In genomic region chr5:62138607-62139006, GRCh38 we compare ENCODE assay signal across 3 cellular contexts.
TF ChIP-seq lines count a peak whose summit lies in the region.

No MANE protein-coding gene starts in this region.

TF ChIP-seq in SK-N-SH, 30 proteins besides CTCF, POLR2A, EP300 and RAD21 (continues in another document):
- TF ChIP-seq FOXJ3 (CRISPR knock-in tag; IDR thresholded peaks at IDR 0.05) (no peak), NFIC (IDR thresholded peaks at IDR 0.05; ENCODE audit: borderline replicate concordance) (no peak), GABPA (IDR thresholded peaks at IDR 0.05; ENCODE audit: low read depth) (no peak), USF1 (IDR thresholded peaks at IDR 0.05; ENCODE audit: borderline replicate concordance, low read depth) (no peak), TCF12 (IDR thresholded peaks at IDR 0.05) (no peak), FOSL2 (IDR thresholded peaks at IDR 0.05; ENCODE audit: borderline replicate concordance, low read depth) (no peak), ZBTB33 (IDR thresholded peaks at IDR 0.05; ENCODE audit: borderline replicate concordance, low read depth) (no peak), YY1 (IDR thresholded peaks at IDR 0.05; ENCODE audit: low read depth) (no peak), RFX5 (IDR thresholded peaks at IDR 0.05; ENCODE audit: low read length) (no peak), RCOR1 (IDR thresholded peaks at IDR 0.05; ENCODE audit: low read length) (no peak), RXRA (IDR thresholded peaks at IDR 0.05; ENCODE audit: borderline replicate concordance, low read depth) (no peak), NRF1 (IDR thresholded peaks at IDR 0.05; ENCODE audit: low read depth, low read length) (no peak), REST (IDR thresholded peaks at IDR 0.05; ENCODE audit: low read depth, low read length) (no peak), MEF2A (IDR thresholded peaks at IDR 0.05; ENCODE audit: borderline replicate concordance, low read depth) (no peak), GATA2 (CRISPR knock-in tag; IDR thresholded peaks at IDR 0.05) (no peak)

TF ChIP-seq in SK-N-SH treated with all-trans-retinoic acid at 6 μM for 48 hours, 23 proteins besides CTCF, POLR2A, EP300 and RAD21:
- no peak for TF ChIP-seq ZNF8 (CRISPR knock-in tag; IDR thresholded peaks at IDR 0.05)
- no peak for TF ChIP-seq TOX (CRISPR knock-in tag; IDR thresholded peaks at IDR 0.05; ENCODE audit: borderline replicate concordance)
- no peak for TF ChIP-seq CSDC2 (CRISPR knock-in tag; IDR thresholded peaks at IDR 0.05)
- no peak for TF ChIP-seq OSR1 (CRISPR knock-in tag; IDR thresholded peaks at IDR 0.05)
- TF ChIP-seq PPARA (CRISPR knock-in tag; IDR thresholded peaks at IDR 0.05; ENCODE audit: borderline replicate concordance): no peak
- no peak for TF ChIP-seq RARB (CRISPR knock-in tag; IDR thresholded peaks at IDR 0.05)
- TF ChIP-seq CSRNP3 (CRISPR knock-in tag; IDR thresholded peaks at IDR 0.05): no peak
- TF ChIP-seq BACH2 (CRISPR knock-in tag; IDR thresholded peaks at IDR 0.05; ENCODE audit: borderline replicate concordance): no peak
- TF ChIP-seq CREB5 (CRISPR knock-in tag; IDR thresholded peaks at IDR 0.05; ENCODE audit: low read depth): no peak
- no peak for TF ChIP-seq ZFP3 (CRISPR knock-in tag; IDR thresholded peaks at IDR 0.05)
- TF ChIP-seq ISL1 (CRISPR knock-in tag; IDR thresholded peaks at IDR 0.05): no peak
- no peak for TF ChIP-seq PATZ1 (CRISPR knock-in tag; IDR thresholded peaks at IDR 0.05; ENCODE audit: borderline replicate concordance)
TF ChIP-seq in SK-N-SH treated with all-trans-retinoic acid at 6 μM for 48 hours: peak in this region for 0.

TF ChIP-seq in H1, 55 proteins besides CTCF, POLR2A, EP300 and RAD21:
- TF ChIP-seq TBP (IDR thresholded peaks at IDR 0.05; ENCODE audit: low read depth, low read length): peak; percentile 61
- no peak for TF ChIP-seq HDAC6 (IDR thresholded peaks at IDR 0.05; ENCODE audit: low read depth, low read length)
- no peak for TF ChIP-seq CHD1 (IDR thresholded peaks at IDR 0.05; ENCODE audit: low read depth, low read length)
- TF ChIP-seq ASH2L (IDR thresholded peaks at IDR 0.05; ENCODE audit: low read length): no peak
- TF ChIP-seq SUZ12 (IDR thresholded peaks at IDR 0.05; ENCODE audit: low read length): no peak
